In the genomic region with DNA sequence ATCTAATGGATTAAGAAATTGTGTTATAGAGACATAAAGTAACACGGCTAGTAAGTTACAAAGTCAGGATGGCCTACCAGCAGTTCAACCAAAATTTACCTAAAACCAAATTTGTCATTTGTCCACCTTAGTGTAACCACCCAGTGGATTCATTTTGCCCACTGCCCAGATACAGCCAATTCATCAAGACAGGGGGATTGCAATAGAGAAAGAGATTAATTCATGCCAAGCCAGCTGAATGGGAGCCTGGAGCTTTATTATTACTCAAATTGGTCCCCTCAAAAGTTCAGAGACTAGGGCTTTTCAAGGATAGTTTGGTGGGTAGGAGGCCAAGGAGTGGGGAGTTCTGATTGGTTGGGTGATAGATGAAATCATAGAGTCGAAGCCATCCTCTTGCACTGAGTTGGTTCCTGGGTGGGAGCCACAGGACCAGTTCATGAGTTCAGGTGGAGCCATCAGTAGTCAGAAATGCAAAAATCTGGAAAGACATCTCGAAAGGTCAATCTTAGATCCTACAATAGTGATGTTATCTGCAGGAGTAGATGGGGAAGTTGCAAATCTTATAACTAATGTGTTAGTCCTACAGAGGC, we compare ENCODE assay signal across 29 cellular contexts.
"Had no signal": no experiment of that assay in that cellular context is flagged by ENCODE, and none has a peak within 500 bp of the region (broad histone marks: within the 10 kb centered on the region; RNA-seq: fewer than 3 reads in every experiment).

No MANE protein-coding gene starts in this region.

- H3K4me1 Mint-ChIP-seq: stimulated activated effector memory CD8-positive, alpha-beta T cell treated with anti-CD3 and anti-CD28 coated beads, Interleukin-12 subunit alpha, Interleukin-12 subunit beta, amount 100 ng/mL, for 72 hours; stimulated activated memory B cell treated with anti-CD40 and anti-IgM and Interleukin-4, amounts not matched to agents 10 μg/mL and 1 μg/mL and 100 μg/mL, for 72 hours; stimulated activated naive B cell treated with anti-CD40 and anti-IgM and Interleukin-4, amounts not matched to agents 10 μg/mL and 1 μg/mL and 100 μg/mL, for 72 hours; stimulated activated naive CD8-positive, alpha-beta T cell treated with anti-CD3 and anti-CD28 coated beads, Interleukin-15, amount 100 ng/mL, for 72 hours had no signal

- H3K27ac ChIP-seq: stomach, suprapubic skin, testis, thoracic aorta, thyroid gland, tibial artery, tibial nerve, transverse colon, upper lobe of left lung, upper lobe of right lung, uterus, vagina had no signal

- ATAC-seq: stimulated activated effector memory CD8-positive, alpha-beta T cell treated with anti-CD3 and anti-CD28 coated beads, Interleukin-12 subunit alpha, Interleukin-12 subunit beta, amount 100 ng/mL, for 72 hours; stimulated activated memory B cell treated with anti-CD40 and anti-IgM and Interleukin-4, amounts not matched to agents 10 μg/mL and 1 μg/mL and 100 μg/mL, for 72 hours; stimulated activated naive B cell treated with anti-CD40 and anti-IgM and Interleukin-4, amounts not matched to agents 10 μg/mL and 1 μg/mL and 100 μg/mL, for 72 hours; stimulated activated naive CD8-positive, alpha-beta T cell treated with anti-CD3 and anti-CD28 coated beads, Interleukin-15, amount 100 ng/mL, for 72 hours; stimulated activated naive CD8-positive, alpha-beta T cell treated with anti-CD3 and anti-CD28 coated beads, Interleukin-15, Interleukin-2, amounts not matched to agents 100 U/mL and 50 U/mL, for 24 hours; upper lobe of right lung had no signal

- H3K27me3 Mint-ChIP-seq: stimulated activated naive B cell treated with anti-CD40 and anti-IgM and Interleukin-4, amounts not matched to agents 10 μg/mL and 1 μg/mL and 100 μg/mL, for 72 hours; stimulated activated naive CD8-positive, alpha-beta T cell treated with anti-CD3 and anti-CD28 coated beads, Interleukin-15, Interleukin-2, amounts not matched to agents 100 ng/mL and 50 ng/mL, for 24 hours; type B pancreatic cell had no signal

- H3K27me3 ChIP-seq: stomach, suprapubic skin, testis, thyroid gland, tibial artery, tibial nerve, transverse colon, upper lobe of left lung, upper lobe of right lung, uterus, vagina had no signal

- DNase-seq: stimulated activated CD4-positive, alpha-beta T cell treated with anti-CD3 and anti-CD28 coated beads, Interleukin-2, amount 100 ng/mL, for 48 hours; stimulated activated CD4-positive, alpha-beta T cell treated with anti-CD3 and anti-CD28 coated beads, Interleukin-4, amount 100 ng/mL, for 1 hour; stimulated activated CD4-positive, alpha-beta T cell treated with anti-CD3 and anti-CD28 coated beads, Interleukin-4, amount 100 ng/mL, for 24 hours; stimulated activated CD4-positive, alpha-beta T cell treated with anti-CD3 and anti-CD28 coated beads, Interleukin-4, amount 100 ng/mL, for 4 hours; stimulated activated CD8-positive, alpha-beta memory T cell treated with anti-CD3 and anti-CD28 coated beads, Interleukin-4, amount 100 ng/mL, for 48 hours; stimulated activated naive B cell treated with anti-CD40 and anti-IgM and Interleukin-4, amounts not matched to agents 10 μg/mL and 1 μg/mL and 100 μg/mL, for 72 hours; stimulated activated naive CD4-positive, alpha-beta T cell; stimulated activated naive CD4-positive, alpha-beta T cell treated with Interleukin-2 at 50 U/mL for 16 hours; stimulated activated naive CD8-positive, alpha-beta T cell treated with anti-CD3 and anti-CD28 coated beads, Interleukin-15, amount 100 ng/mL, for 72 hours; stimulated activated naive CD8-positive, alpha-beta T cell treated with anti-CD3 and anti-CD28 coated beads, Interleukin-15, Interleukin-2, amounts not matched to agents 100 U/mL and 50 U/mL, for 24 hours; stomach; substantia nigra; testis; thyroid gland; tibial artery; transverse colon; trophoblast cell; upper lobe of left lung; upper lobe of right lung; uterus had no signal

- H3K27ac Mint-ChIP-seq: stimulated activated effector memory CD8-positive, alpha-beta T cell treated with anti-CD3 and anti-CD28 coated beads, Interleukin-12 subunit alpha, Interleukin-12 subunit beta, amount 100 ng/mL, for 72 hours; stimulated activated memory B cell treated with anti-CD40 and anti-IgM and Interleukin-4, amounts not matched to agents 10 μg/mL and 1 μg/mL and 100 μg/mL, for 72 hours; stimulated activated naive B cell treated with anti-CD40 and anti-IgM and Interleukin-4, amounts not matched to agents 10 μg/mL and 1 μg/mL and 100 μg/mL, for 72 hours; stimulated activated naive CD8-positive, alpha-beta T cell treated with anti-CD3 and anti-CD28 coated beads, Interleukin-15, amount 100 ng/mL, for 72 hours; stimulated activated naive CD8-positive, alpha-beta T cell treated with anti-CD3 and anti-CD28 coated beads, Interleukin-15, Interleukin-2, amounts not matched to agents 100 ng/mL and 50 ng/mL, for 24 hours; type B pancreatic cell had no signal

- H3K36me3 ChIP-seq: stomach, suprapubic skin, thoracic aorta, thyroid gland, tibial artery, tibial nerve, transverse colon, upper lobe of left lung, upper lobe of right lung, uterus, vagina had no signal

- H3K4me1 ChIP-seq: stomach, suprapubic skin, testis, thyroid gland, tibial artery, tibial nerve, transverse colon, upper lobe of left lung, upper lobe of right lung, uterus, vagina had no signal

- H3K4me3 Mint-ChIP-seq: stimulated activated effector memory CD8-positive, alpha-beta T cell treated with anti-CD3 and anti-CD28 coated beads, Interleukin-12 subunit alpha, Interleukin-12 subunit beta, amount 100 ng/mL, for 72 hours; stimulated activated memory B cell treated with anti-CD40 and anti-IgM and Interleukin-4, amounts not matched to agents 10 μg/mL and 1 μg/mL and 100 μg/mL, for 72 hours; stimulated activated naive B cell treated with anti-CD40 and anti-IgM and Interleukin-4, amounts not matched to agents 10 μg/mL and 1 μg/mL and 100 μg/mL, for 72 hours; stimulated activated naive CD8-positive, alpha-beta T cell treated with anti-CD3 and anti-CD28 coated beads, Interleukin-15, amount 100 ng/mL, for 72 hours; stimulated activated naive CD8-positive, alpha-beta T cell treated with anti-CD3 and anti-CD28 coated beads, Interleukin-15, Interleukin-2, amounts not matched to agents 100 ng/mL and 50 ng/mL, for 24 hours; type B pancreatic cell had no signal

- FAIRE-seq: urothelium cell line had no signal

- H3K36me3 Mint-ChIP-seq: stimulated activated effector memory CD8-positive, alpha-beta T cell treated with anti-CD3 and anti-CD28 coated beads, Interleukin-12 subunit alpha, Interleukin-12 subunit beta, amount 100 ng/mL, for 72 hours; stimulated activated memory B cell treated with anti-CD40 and anti-IgM and Interleukin-4, amounts not matched to agents 10 μg/mL and 1 μg/mL and 100 μg/mL, for 72 hours; stimulated activated naive B cell treated with anti-CD40 and anti-IgM and Interleukin-4, amounts not matched to agents 10 μg/mL and 1 μg/mL and 100 μg/mL, for 72 hours; type B pancreatic cell had no signal

- H3K4me3 ChIP-seq: stomach, suprapubic skin, testis, thoracic aorta, thyroid gland, tibial artery, tibial nerve, transverse colon, upper lobe of left lung, upper lobe of right lung, uterus, vagina had no signal

- H3K9me3 ChIP-seq: testis, thyroid gland had no signal
